In the genomic region with DNA sequence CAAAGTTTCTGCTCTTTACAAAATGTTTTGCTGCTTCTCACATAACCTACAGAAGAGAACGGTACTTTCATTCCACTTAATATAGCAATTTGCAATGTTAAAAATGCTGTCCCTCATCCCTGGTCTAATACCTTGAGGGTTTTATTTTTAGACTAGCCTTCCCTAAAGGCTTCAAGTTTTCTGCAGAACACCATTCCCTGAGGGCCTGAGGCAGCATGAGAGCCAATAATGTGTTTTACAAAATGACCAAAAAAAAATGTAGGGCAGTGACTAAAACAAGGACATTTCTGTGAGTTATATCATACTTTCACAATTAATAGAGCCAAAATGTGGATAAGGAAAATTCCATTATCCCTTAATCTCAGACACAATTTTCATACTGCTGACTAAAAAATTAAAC, we compare ENCODE assay signal across 17 cellular contexts. TPM values are rescaled to one million over a fixed set of nuclear protein-coding genes. Genes with fewer than 3 reads are reported as not detected.
DNase-seq lines count a peak whose midpoint lies in the region; ATAC-seq and TF ChIP-seq lines count a peak whose summit lies in the region.
"Had no signal": no experiment of that assay in that cellular context is flagged by ENCODE, and none has a peak within 500 bp of the region (broad histone marks: within the 10 kb centered on the region; RNA-seq: fewer than 3 reads in every experiment).

No MANE protein-coding gene starts in this region.

- ATAC-seq in HG03439 (IDR thresholded peaks at IDR 0.05; ENCODE audit: unreplicated experiment), result no peak
- ATAC-seq: GM23338, K562 had no signal

- DNase-seq in HFFc6 (no peak), chondrocyte (ENCODE audit: low spot score) (no peak), mesothelial cell of epicardium (ENCODE audit: low spot score in 2 of 2, unreplicated experiment in 2 of 2) (no peak), NCI-H1930 (lab: John Stamatoyannopoulos, UW) (no peak), T1000 (lab: John Stamatoyannopoulos, UW) (no peak), kidney glomerular epithelial cell (lab: John Stamatoyannopoulos, UW) (no peak)
- DNase-seq: ACHN; C1 segment of cervical spinal cord; Calu3; CD4-positive, alpha-beta T cell; DMS 273 treated with DMSO at 0.1 percent for 48 hours; H7 had no signal

- H3K4me3 Mint-ChIP-seq in HFFc6 (peak overlapping the region; percentile 41), chondrocyte (ENCODE audit: unreplicated experiment) (no peak overlapping the region), mesothelial cell of epicardium (no peak overlapping the region)
- H3K4me3 Mint-ChIP-seq: CD4-positive, alpha-beta T cell; GM23338 had no signal

- peaks cover 68% of the 10 kb centered on the region for H3K4me1 Mint-ChIP-seq in HFFc6 (ENCODE audit: low read depth)
- H3K4me1 Mint-ChIP-seq in chondrocyte (ENCODE audit: low read depth), result peaks cover 62% of the 10 kb centered on the region
- H3K4me1 Mint-ChIP-seq in mesothelial cell of epicardium, result peaks cover 50% of the 10 kb centered on the region

- H3K9me3 Mint-ChIP-seq in HFFc6 (no peaks in the 10 kb centered on the region), chondrocyte (ENCODE audit: low read depth) (no peaks in the 10 kb centered on the region), mesothelial cell of epicardium (peaks cover 6% of the 10 kb centered on the region)

- H3K36me3 Mint-ChIP-seq in HFFc6 (ENCODE audit: low read depth), result no peaks in the 10 kb centered on the region; the same call in 1 of the 2 replicates
- no peaks in the 10 kb centered on the region for H3K36me3 Mint-ChIP-seq in chondrocyte (ENCODE audit: low read depth)
- peaks cover 3% of the 10 kb centered on the region for H3K36me3 Mint-ChIP-seq in mesothelial cell of epicardium

- TF ChIP-seq CTCF in HFFc6 (IDR thresholded peaks at IDR 0.05) (no peak), chondrocyte (IDR thresholded peaks at IDR 0.05) (no peak), mesothelial cell of epicardium (IDR thresholded peaks at IDR 0.05; ENCODE audit: unreplicated experiment) (no peak)

- H3K27me3 Mint-ChIP-seq in HFFc6 (ENCODE audit: insufficient read depth) (no peaks in the 10 kb centered on the region), chondrocyte (ENCODE audit: low read depth) (no peaks in the 10 kb centered on the region), mesothelial cell of epicardium (ENCODE audit: low read depth) (no peaks in the 10 kb centered on the region)

- H3K27ac Mint-ChIP-seq in HFFc6, result peak overlapping the region; percentile 19; the same call in 1 of the 2 replicates
- H3K27ac Mint-ChIP-seq in chondrocyte (ENCODE audit: unreplicated experiment), result peak overlapping the region; percentile 62
- peak overlapping the region; percentile 77 for H3K27ac Mint-ChIP-seq in mesothelial cell of epicardium
- H3K27ac Mint-ChIP-seq: CD4-positive, alpha-beta T cell; GM23338 had no signal

RNA-seq across cellular contexts. Expression of a gene that starts 22.7 kb away (rescaled TPM):
- total RNA-seq in HFFc6 (2021; fragmentation: NEBNext Ultra II Directional; extraction: Animal tissue kit (Norgen Biotek cat#: 25700)), result 1 to 10 TPM; 1.4 to 2.5 (median 2.1) TPM
- total RNA-seq in chondrocyte (1.1 to 1.2 TPM (median 1.2 TPM) in 3 replicates), mesothelial cell of epicardium (17.5 to 18.5 TPM (median 17.9 TPM) in 3 replicates)
- total RNA-seq: A172, G401 had no signal

Comparison
In these comparisons a context has a peak if more than half of its experiments do, and no peak if none do; other contexts are left out.
1. H3K27ac Mint-ChIP-seq: peak in every context shown above with its lines; median percentile 77 in mesothelial cell of epicardium; 62 in chondrocyte; 19 in HFFc6.